40 cellular contexts compared by ENCODE assay signal in the genomic region with DNA sequence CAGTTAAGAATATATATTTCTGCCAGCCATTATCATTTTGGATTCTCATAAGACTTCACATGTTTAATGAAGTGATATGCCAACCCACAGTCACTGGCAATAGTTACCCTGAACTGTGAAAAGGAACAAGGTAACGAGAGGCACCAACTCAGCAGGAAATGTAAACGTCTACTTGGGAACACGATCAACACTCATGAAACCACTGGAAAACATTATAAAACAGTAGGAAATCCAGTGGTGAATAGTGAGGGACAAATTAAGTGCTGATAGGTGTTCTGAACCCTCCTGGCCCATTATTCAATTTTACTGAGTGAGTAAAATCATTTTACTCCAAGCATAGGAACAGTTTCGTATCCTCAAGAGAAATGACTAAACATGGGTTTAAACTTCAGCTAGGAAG. TPM values are rescaled to one million over a fixed set of nuclear protein-coding genes. Genes with fewer than 3 reads are reported as not detected.
"Had no signal": no experiment of that assay in that cellular context is flagged by ENCODE, and none has a peak within 500 bp of the region (broad histone marks: within the 10 kb centered on the region; RNA-seq: fewer than 3 reads in every experiment).

No MANE protein-coding gene starts in this region.

- H3K27ac ChIP-seq: adrenal gland, ascending aorta, body of pancreas, brain microvascular endothelial cell, breast epithelium, cardiac muscle cell had no signal

- H3K4me1 ChIP-seq: ascending aorta, breast epithelium had no signal

- H3K4me3 ChIP-seq: adrenal gland, ascending aorta, body of pancreas, breast epithelium, cardiac muscle cell had no signal

- H3K27me3 ChIP-seq: adrenal gland, ascending aorta, body of pancreas, brain microvascular endothelial cell, breast epithelium, cardiac muscle cell had no signal

- H3K9me3 ChIP-seq: adrenal gland, ascending aorta, body of pancreas, breast epithelium had no signal

- H3K4me3 Mint-ChIP-seq: activated naive CD4-positive, alpha-beta T cell treated with anti-CD3 and anti-CD28 coated beads for 36 hours; activated naive CD4-positive, alpha-beta T cell treated with anti-CD3 and anti-CD28 coated beads, Interleukin-2, amount 10 ng/mL, durations not matched to agents 7 days and 5 days; activated naive CD4-positive, alpha-beta T cell treated with anti-CD3 and anti-CD28 coated beads, Interleukin-2, amount 50 U/mL, for 24 hours; activated naive CD8-positive, alpha-beta T cell; activated naive CD8-positive, alpha-beta T cell treated with anti-CD3 and anti-CD28 coated beads for 36 hours; activated naive CD8-positive, alpha-beta T cell treated with anti-CD3 and anti-CD28 coated beads, Interleukin-2, amount 10 ng/mL, durations not matched to agents 7 days and 5 days; activated naive CD8-positive, alpha-beta T cell treated with anti-CD3 and anti-CD28 coated beads, Interleukin-2, amount 50 U/mL, for 24 hours; activated T-cell treated with anti-CD3 and anti-CD28 coated beads, Interleukin-2, amount 50 U/mL, for 24 hours; activated T-cell treated with anti-CD3 and anti-CD28 coated beads, Interleukin-2, amount 50 U/mL, for 4 hours; activated T-cell treated with anti-CD3 and anti-CD28 coated beads, Interleukin-2, amount 50 U/mL, for 72 hours; activated T-helper 1 cell treated with anti-CD3 and anti-CD28 coated beads, Interleukin-12 subunit alpha, Interleukin-12 subunit beta, Interleukin-2, Interleukin-4 antibody, amounts not matched to agents 30 ng/mL and 10 ng/mL and 1 ng/mL, durations not matched to agents 14 hours and 24 hours and 36 hours; activated T-helper 17 cell treated with anti-CD3 and anti-CD28 coated beads, Interleukin-2, amount 50 U/mL, for 72 hours; brain; central memory CD8-positive, alpha-beta T cell had no signal

- H3K36me3 ChIP-seq: adrenal gland, ascending aorta, brain microvascular endothelial cell, breast epithelium, cardiac muscle cell had no signal

- ATAC-seq: activated naive CD4-positive, alpha-beta T cell treated with anti-CD3 and anti-CD28 coated beads, Interleukin-2, amount 50 U/mL, for 72 hours; activated naive CD8-positive, alpha-beta T cell treated with anti-CD3 and anti-CD28 coated beads, Interleukin-2, amount 50 U/mL, for 24 hours; activated T-cell treated with anti-CD3 and anti-CD28 coated beads, Interleukin-2, amount 50 U/mL, for 4 hours; activated T-cell treated with anti-CD3 and anti-CD28 coated beads, Interleukin-2, amount 50 U/mL, for 72 hours; activated T-helper 17 cell treated with anti-CD3 and anti-CD28 coated beads, Interleukin-2, amount 50 U/mL, for 72 hours; body of pancreas had no signal

- DNase-seq: activated effector memory CD4-positive, alpha-beta T cell treated with anti-CD3 and anti-CD28 coated beads, Interleukin-2, amount 50 U/mL, for 16 hours; activated effector memory CD4-positive, alpha-beta T cell treated with Interleukin-2 at 50 U/mL for 16 hours; activated gamma-delta T cell; activated gamma-delta T cell treated with Interleukin-2 at 50 U/mL for 16 hours; activated naive CD4-positive, alpha-beta T cell; activated naive CD4-positive, alpha-beta T cell treated with anti-CD3 and anti-CD28 coated beads for 36 hours; activated naive CD4-positive, alpha-beta T cell treated with anti-CD3 and anti-CD28 coated beads, Interleukin-2, amount 10 ng/mL, durations not matched to agents 7 days and 5 days; activated naive CD4-positive, alpha-beta T cell treated with anti-CD3 and anti-CD28 coated beads, Interleukin-2, amount 50 U/mL, for 16 hours; activated naive CD4-positive, alpha-beta T cell treated with Interleukin-2 at 50 U/mL for 16 hours; activated naive CD8-positive, alpha-beta T cell treated with anti-CD3 and anti-CD28 coated beads for 36 hours; activated naive CD8-positive, alpha-beta T cell treated with anti-CD3 and anti-CD28 coated beads, Interleukin-2, amount 10 ng/mL, durations not matched to agents 7 days and 5 days; activated naive CD8-positive, alpha-beta T cell treated with anti-CD3 and anti-CD28 coated beads, Interleukin-2, amount 50 U/mL, for 24 hours; activated T-cell treated with anti-CD3 and anti-CD28 coated beads, Interleukin-2, amount 50 U/mL, for 24 hours; activated T-cell treated with anti-CD3 and anti-CD28 coated beads, Interleukin-2, amount 50 U/mL, for 4 hours; activated T-cell treated with anti-CD3 and anti-CD28 coated beads, Interleukin-2, amount 50 U/mL, for 48 hours; activated T-cell treated with anti-CD3 and anti-CD28 coated beads, Interleukin-2, amount 50 U/mL, for 72 hours; adrenal gland; amniotic stem cell; amygdala; anterior cingulate cortex; aorta; body of pancreas; brain microvascular endothelial cell; caudate nucleus; central memory CD4-positive, alpha-beta T cell; cerebellar nuclear complex had no signal

- H3K9me3 Mint-ChIP-seq: activated naive CD4-positive, alpha-beta T cell treated with anti-CD3 and anti-CD28 coated beads for 36 hours; activated naive CD4-positive, alpha-beta T cell treated with anti-CD3 and anti-CD28 coated beads, Interleukin-2, amount 10 ng/mL, durations not matched to agents 7 days and 5 days; activated naive CD4-positive, alpha-beta T cell treated with anti-CD3 and anti-CD28 coated beads, Interleukin-2, amount 50 U/mL, for 24 hours; activated naive CD4-positive, alpha-beta T cell treated with anti-CD3 and anti-CD28 coated beads, Interleukin-2, amount 50 U/mL, for 72 hours; activated naive CD8-positive, alpha-beta T cell treated with anti-CD3 and anti-CD28 coated beads for 36 hours; activated naive CD8-positive, alpha-beta T cell treated with anti-CD3 and anti-CD28 coated beads, Interleukin-2, amount 10 ng/mL, durations not matched to agents 7 days and 5 days; activated naive CD8-positive, alpha-beta T cell treated with anti-CD3 and anti-CD28 coated beads, Interleukin-2, amount 50 U/mL, for 24 hours; activated T-cell treated with anti-CD3 and anti-CD28 coated beads, Interleukin-2, amount 50 U/mL, for 24 hours; activated T-cell treated with anti-CD3 and anti-CD28 coated beads, Interleukin-2, amount 50 U/mL, for 4 hours; activated T-cell treated with anti-CD3 and anti-CD28 coated beads, Interleukin-2, amount 50 U/mL, for 72 hours; activated T-helper 1 cell treated with anti-CD3 and anti-CD28 coated beads, Interleukin-12 subunit alpha, Interleukin-12 subunit beta, Interleukin-2, Interleukin-4 antibody, amounts not matched to agents 30 ng/mL and 10 ng/mL and 1 ng/mL, durations not matched to agents 14 hours and 24 hours and 36 hours; activated T-helper 17 cell treated with anti-CD3 and anti-CD28 coated beads, Interleukin-2, amount 50 U/mL, for 72 hours; activated T-helper 2 cell treated with anti-CD3 and anti-CD28 coated beads, Interferon-gamma antibody, Interleukin-2, Interleukin-4, amounts not matched to agents 10 μg/mL and 5 μg/mL and 100 μg/mL, durations not matched to agents 14 hours and 24 hours and 36 hours; brain; central memory CD8-positive, alpha-beta T cell had no signal

- H3K36me3 Mint-ChIP-seq: activated naive CD4-positive, alpha-beta T cell treated with anti-CD3 and anti-CD28 coated beads, Interleukin-2, amount 10 ng/mL, durations not matched to agents 7 days and 5 days; activated naive CD4-positive, alpha-beta T cell treated with anti-CD3 and anti-CD28 coated beads, Interleukin-2, amount 50 U/mL, for 24 hours; activated naive CD4-positive, alpha-beta T cell treated with anti-CD3 and anti-CD28 coated beads, Interleukin-2, amount 50 U/mL, for 72 hours; activated naive CD8-positive, alpha-beta T cell; activated naive CD8-positive, alpha-beta T cell treated with anti-CD3 and anti-CD28 coated beads for 36 hours; activated naive CD8-positive, alpha-beta T cell treated with anti-CD3 and anti-CD28 coated beads, Interleukin-2, amount 10 ng/mL, durations not matched to agents 7 days and 5 days; brain had no signal

- FAIRE-seq: astrocyte, bronchial epithelial cell had no signal

- H3K27ac Mint-ChIP-seq: activated naive CD4-positive, alpha-beta T cell treated with anti-CD3 and anti-CD28 coated beads for 36 hours; activated naive CD4-positive, alpha-beta T cell treated with anti-CD3 and anti-CD28 coated beads, Interleukin-2, amount 10 ng/mL, durations not matched to agents 7 days and 5 days; activated naive CD4-positive, alpha-beta T cell treated with anti-CD3 and anti-CD28 coated beads, Interleukin-2, amount 50 U/mL, for 24 hours; activated naive CD4-positive, alpha-beta T cell treated with anti-CD3 and anti-CD28 coated beads, Interleukin-2, amount 50 U/mL, for 72 hours; activated naive CD8-positive, alpha-beta T cell; activated naive CD8-positive, alpha-beta T cell treated with anti-CD3 and anti-CD28 coated beads for 36 hours; activated naive CD8-positive, alpha-beta T cell treated with anti-CD3 and anti-CD28 coated beads, Interleukin-2, amount 10 ng/mL, durations not matched to agents 7 days and 5 days; activated naive CD8-positive, alpha-beta T cell treated with anti-CD3 and anti-CD28 coated beads, Interleukin-2, amount 50 U/mL, for 24 hours; activated T-cell treated with anti-CD3 and anti-CD28 coated beads, Interleukin-2, amount 50 U/mL, for 24 hours; activated T-cell treated with anti-CD3 and anti-CD28 coated beads, Interleukin-2, amount 50 U/mL, for 72 hours; activated T-helper 1 cell treated with anti-CD3 and anti-CD28 coated beads, Interleukin-12 subunit alpha, Interleukin-12 subunit beta, Interleukin-2, Interleukin-4 antibody, amounts not matched to agents 30 ng/mL and 10 ng/mL and 1 ng/mL, durations not matched to agents 14 hours and 24 hours and 36 hours; activated T-helper 17 cell treated with anti-CD3 and anti-CD28 coated beads, Interleukin-2, amount 50 U/mL, for 72 hours; activated T-helper 2 cell treated with anti-CD3 and anti-CD28 coated beads, Interferon-gamma antibody, Interleukin-2, Interleukin-4, amounts not matched to agents 10 μg/mL and 5 μg/mL and 100 μg/mL, durations not matched to agents 14 hours and 24 hours and 36 hours; brain had no signal

- H3K27me3 Mint-ChIP-seq: activated naive CD4-positive, alpha-beta T cell treated with anti-CD3 and anti-CD28 coated beads, Interleukin-2, amount 10 ng/mL, durations not matched to agents 7 days and 5 days; activated naive CD4-positive, alpha-beta T cell treated with anti-CD3 and anti-CD28 coated beads, Interleukin-2, amount 50 U/mL, for 24 hours; activated naive CD8-positive, alpha-beta T cell; activated naive CD8-positive, alpha-beta T cell treated with anti-CD3 and anti-CD28 coated beads for 36 hours; activated naive CD8-positive, alpha-beta T cell treated with anti-CD3 and anti-CD28 coated beads, Interleukin-2, amount 10 ng/mL, durations not matched to agents 7 days and 5 days; activated naive CD8-positive, alpha-beta T cell treated with anti-CD3 and anti-CD28 coated beads, Interleukin-2, amount 50 U/mL, for 24 hours; activated T-cell treated with anti-CD3 and anti-CD28 coated beads, Interleukin-2, amount 50 U/mL, for 24 hours; activated T-helper 17 cell treated with anti-CD3 and anti-CD28 coated beads, Interleukin-2, amount 50 U/mL, for 72 hours; brain; central memory CD8-positive, alpha-beta T cell had no signal

RNA-seq across cellular contexts. Expression of gene CCDC68, which starts 17.1 kb away (rescaled TPM):
- total RNA-seq: activated naive CD4-positive, alpha-beta T cell treated with anti-CD3 and anti-CD28 coated beads for 36 hours; activated naive CD4-positive, alpha-beta T cell treated with anti-CD3 and anti-CD28 coated beads, Interleukin-2, amount 50 U/mL, for 72 hours; activated naive CD8-positive, alpha-beta T cell treated with anti-CD3 and anti-CD28 coated beads for 36 hours; activated naive CD8-positive, alpha-beta T cell treated with anti-CD3 and anti-CD28 coated beads, Interleukin-2, amount 10 ng/mL, durations not matched to agents 7 days and 5 days; activated T-cell treated with anti-CD3 and anti-CD28 coated beads, Interleukin-2, amount 50 U/mL, for 4 hours; activated T-cell treated with anti-CD3 and anti-CD28 coated beads, Interleukin-2, amount 50 U/mL, for 72 hours; activated T-helper 1 cell treated with anti-CD3 and anti-CD28 coated beads, Interleukin-12 subunit alpha, Interleukin-12 subunit beta, Interleukin-2, Interleukin-4 antibody, amounts not matched to agents 30 ng/mL and 10 ng/mL and 1 ng/mL, durations not matched to agents 14 hours and 24 hours and 36 hours; activated T-helper 2 cell treated with anti-CD3 and anti-CD28 coated beads, Interferon-gamma antibody, Interleukin-2, Interleukin-4, amounts not matched to agents 10 μg/mL and 5 μg/mL and 100 μg/mL, durations not matched to agents 14 hours and 24 hours and 36 hours; chondrocyte had no signal
